1 cellular context compared by ENCODE assay signal in genomic region chr10:338176-339037, GRCh38.
TF ChIP-seq lines count a peak whose summit lies in the region.

No MANE protein-coding gene starts in this region.

TF ChIP-seq in HepG2, 621 proteins besides CTCF, POLR2A, EP300 and RAD21 (continued from another document):
- TF ChIP-seq ZBED4 (CRISPR knock-in tag; IDR thresholded peaks at IDR 0.05; ENCODE audit: borderline replicate concordance) = no peak
